1 cellular context compared by ENCODE assay signal in genomic region chr20:56778765-56779195, GRCh38.
A peak's percentile ranks its signal among the peaks of the same experiment; 100 is the strongest.
TF ChIP-seq lines count a peak whose summit lies in the region.

No MANE protein-coding gene starts in this region.

TF ChIP-seq in HEK293, 187 proteins besides CTCF, POLR2A, EP300 and RAD21 (continued from another document):
- TF ChIP-seq ZBTB49 (tag by site-specific recombination; IDR thresholded peaks at IDR 0.05; ENCODE audit: low read depth) (peak; percentile 65; the same call in 1 of the 2 replicates), ZNF654 (tag by site-specific recombination; IDR thresholded peaks at IDR 0.05; ENCODE audit: low read depth) (no peak), ZBTB21 (tag by site-specific recombination; IDR thresholded peaks at IDR 0.05) (no peak), ZBTB26 (tag by site-specific recombination; optimal IDR thresholded peaks at IDR 0.05) (no peak), ZNF175 (tag by site-specific recombination; IDR thresholded peaks at IDR 0.05) (no peak), KLF9 (tag by site-specific recombination; IDR thresholded peaks at IDR 0.05; ENCODE audit: low read depth) (no peak), EGR2 (tag by site-specific recombination; IDR thresholded peaks at IDR 0.05; ENCODE audit: low read depth) (no peak), ZNF274 (IDR thresholded peaks at IDR 0.05; ENCODE audit: low read length) (no peak), ZNF274 (tag by site-specific recombination; IDR thresholded peaks at IDR 0.05; ENCODE audit: borderline replicate concordance) (no peak), MEIS1 (CRISPR knock-in tag; IDR thresholded peaks at IDR 0.05; ENCODE audit: borderline replicate concordance) (no peak), FEZF1 (tag by site-specific recombination; IDR thresholded peaks at IDR 0.05) (peak; percentile 98), ZNF645 (tag by site-specific recombination; IDR thresholded peaks at IDR 0.05) (no peak), ZNF600 (tag by site-specific recombination; IDR thresholded peaks at IDR 0.05) (peak; percentile 32; the same call in 1 of the 2 replicates), ZNF24 (tag by site-specific recombination; IDR thresholded peaks at IDR 0.05) (no peak), ZNF112 (tag by site-specific recombination; IDR thresholded peaks at IDR 0.05) (no peak), ZNF19 (tag by site-specific recombination; IDR thresholded peaks at IDR 0.05; ENCODE audit: low read depth) (no peak), MZF1 (tag by site-specific recombination; IDR thresholded peaks at IDR 0.05; ENCODE audit: borderline replicate concordance) (no peak), ZNF221 (tag by site-specific recombination; IDR thresholded peaks at IDR 0.05; ENCODE audit: borderline replicate concordance) (no peak), SALL2 (tag by site-specific recombination; IDR thresholded peaks at IDR 0.05; ENCODE audit: borderline replicate concordance) (no peak), ZNF692 (tag by site-specific recombination; IDR thresholded peaks at IDR 0.05) (no peak), ZNF623 (tag by site-specific recombination; IDR thresholded peaks at IDR 0.05) (no peak), KLF7 (tag by site-specific recombination; IDR thresholded peaks at IDR 0.05; ENCODE audit: borderline replicate concordance) (no peak), SETDB1 (IDR thresholded peaks at IDR 0.05; ENCODE audit: insufficient read length, low read length) (no peak), ZNF639 (tag by site-specific recombination; IDR thresholded peaks at IDR 0.05) (no peak), ZNF621 (tag by site-specific recombination; IDR thresholded peaks at IDR 0.05) (no peak)
- TF ChIP-seq, protein P1, sequence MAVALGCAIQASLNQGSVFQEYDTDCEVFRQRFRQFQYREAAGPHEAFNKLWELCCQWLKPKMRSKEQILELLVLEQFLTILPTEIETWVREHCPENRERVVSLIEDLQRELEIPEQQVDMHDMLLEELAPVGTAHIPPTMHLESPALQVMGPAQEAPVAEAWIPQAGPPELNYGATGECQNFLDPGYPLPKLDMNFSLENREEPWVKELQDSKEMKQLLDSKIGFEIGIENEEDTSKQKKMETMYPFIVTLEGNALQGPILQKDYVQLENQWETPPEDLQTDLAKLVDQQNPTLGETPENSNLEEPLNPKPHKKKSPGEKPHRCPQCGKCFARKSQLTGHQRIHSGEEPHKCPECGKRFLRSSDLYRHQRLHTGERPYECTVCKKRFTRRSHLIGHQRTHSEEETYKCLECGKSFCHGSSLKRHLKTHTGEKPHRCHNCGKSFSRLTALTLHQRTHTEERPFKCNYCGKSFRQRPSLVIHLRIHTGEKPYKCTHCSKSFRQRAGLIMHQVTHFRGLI (tag by site-specific recombination; IDR thresholded peaks at IDR 0.05), result no peak
